ENCODE assay signal across 11 cellular contexts in genomic region chr12:131091976-131092691, GRCh38.
DNase-seq lines count a peak whose midpoint lies in the region; ATAC-seq and TF ChIP-seq lines count a peak whose summit lies in the region.
"Had no signal": no experiment of that assay in that cellular context is flagged by ENCODE, and none has a peak within 500 bp of the region (broad histone marks: within the 10 kb centered on the region; RNA-seq: fewer than 3 reads in every experiment).

No MANE protein-coding gene starts in this region.

- no peak overlapping the region for H3K18ac ChIP-seq in H9 (ENCODE audit: insufficient read length, low read depth, low read length)

- WGBS in H9 (ENCODE audit: extremely low coverage, insufficient read length, low lambda C conversion rate): no CpG with 5 or more reads among the region's 18 CpGs
- 76 to 81% methylated on average over 18 of the region's 18 CpGs for WGBS in sigmoid colon, 2 donors

- no peak overlapping the region for H3K4ac ChIP-seq in H9 (ENCODE audit: low read depth, low read length)

- H2AFZ ChIP-seq in H9 (ENCODE audit: low read length): no peak overlapping the region

- peak overlapping the region; percentile 40 for H3K4me3 ChIP-seq in GM12864 (ENCODE audit: low read depth, low read length)
- no peak overlapping the region for H3K4me3 ChIP-seq in sigmoid colon
- H3K4me3 ChIP-seq: body of pancreas had no signal

- TF ChIP-seq CTCF in GM12864 (IDR thresholded peaks at IDR 0.05; ENCODE audit: low read depth, low read length, missing control alignments) (no peak), H9 (conservative IDR thresholded peaks at IDR 0.05) (no peak), sigmoid colon (IDR thresholded peaks at IDR 0.05) (no peak)

- H3K4me1 ChIP-seq in H9 (ENCODE audit: insufficient read depth, low read length) (no peaks in the 10 kb centered on the region), sigmoid colon (no peaks in the 10 kb centered on the region)
- H3K4me1 ChIP-seq: body of pancreas had no signal

- ATAC-seq in GM18498 (IDR thresholded peaks at IDR 0.05; ENCODE audit: unreplicated experiment): no peak
- no peak for ATAC-seq in GM18858 (IDR thresholded peaks at IDR 0.05; ENCODE audit: unreplicated experiment)
- ATAC-seq: body of pancreas had no signal

- no peak overlapping the region for H3K56ac ChIP-seq in H9 (ENCODE audit: insufficient read length, low read depth, low read length)

- H3K27me3 ChIP-seq in H9 (ENCODE audit: insufficient read depth, low read length) (no peaks in the 10 kb centered on the region), sigmoid colon (no peaks in the 10 kb centered on the region)
- H3K27me3 ChIP-seq: body of pancreas had no signal

- H3K27ac ChIP-seq in H9 (ENCODE audit: insufficient read length, low read depth, low read length) (no peak overlapping the region), sigmoid colon (no peak overlapping the region)
- H3K27ac ChIP-seq: body of pancreas had no signal

- H3K9me3 Mint-ChIP-seq in H9: no peaks in the 10 kb centered on the region
- H3K9me3 Mint-ChIP-seq: CD4-positive, alpha-beta memory T cell had no signal

- H2BK15ac ChIP-seq in H9 (ENCODE audit: low read depth, low read length): no peak overlapping the region

- no peaks in the 10 kb centered on the region for H3K36me3 Mint-ChIP-seq in H9 (ENCODE audit: insufficient read depth in 1 of 3, low read depth in 3 of 3)
- H3K36me3 Mint-ChIP-seq: CD4-positive, alpha-beta memory T cell had no signal

- H2AK5ac ChIP-seq in H9 (ENCODE audit: insufficient read length, low read length): no peak overlapping the region

- DNase-seq in GM12864 (ENCODE audit: low read depth) (no peak), H9 (peak; percentile 25), ecto neural progenitor cell (ENCODE audit: low spot score) (peak; percentile 45), sigmoid colon (peak; percentile 62), glomerular visceral epithelial cell (ENCODE audit: extremely low spot score) (no peak)
- DNase-seq: effector CD8-positive, alpha-beta T cell; SK-N-SH had no signal

- no peak overlapping the region for H2BK5ac ChIP-seq in H9 (ENCODE audit: insufficient read length, low read length)

- H3K9me3 ChIP-seq in H9 (ENCODE audit: control insufficient read depth, low read depth, low read length) (no peaks in the 10 kb centered on the region), sigmoid colon (no peaks in the 10 kb centered on the region)
- H3K9me3 ChIP-seq: body of pancreas, SK-N-SH had no signal

- H3K4me2 ChIP-seq in H9 (ENCODE audit: insufficient read depth, insufficient read length, low read length): no peak overlapping the region
- H3K4me2 ChIP-seq: SK-N-SH had no signal

- no peak overlapping the region; a peak in 1 of 7 replicates for H3K27ac Mint-ChIP-seq in H9

- no peaks in the 10 kb centered on the region for H3K79me1 ChIP-seq in H9 (ENCODE audit: insufficient read depth, low read depth, low read length, poor library complexity, severe bottlenecking)

- no peak overlapping the region for H3K4me3 Mint-ChIP-seq in H9

- H3K27me3 Mint-ChIP-seq in H9 (ENCODE audit: low read depth): peaks cover 1% of the 10 kb centered on the region

- no peak overlapping the region for H3T11ph ChIP-seq in H9 (ENCODE audit: low read length)

- H3K36me3 ChIP-seq in sigmoid colon: no peaks in the 10 kb centered on the region

- no peak for TF ChIP-seq POLR2A in sigmoid colon (IDR thresholded peaks at IDR 0.05)

- H2BK20ac ChIP-seq in H9 (ENCODE audit: low read depth, low read length, poor library complexity, severe bottlenecking): no peak overlapping the region

- H3K79me2 ChIP-seq in H9 (ENCODE audit: insufficient read depth, low read length): no peaks in the 10 kb centered on the region

- no peak overlapping the region for H3K23ac ChIP-seq in H9 (ENCODE audit: insufficient read length, low read depth, low read length)

- H3K14ac ChIP-seq in H9 (ENCODE audit: insufficient read depth, low read length): no peak overlapping the region

- intact Hi-C loops in sigmoid colon (cut with DNase I): no loop called here

- no peak overlapping the region for H3K9ac ChIP-seq in H9 (ENCODE audit: extremely low read depth, insufficient read length, low read length)
- H3K9ac ChIP-seq: SK-N-SH had no signal

- H3K23me2 ChIP-seq in H9 (ENCODE audit: insufficient read length, low read depth, low read length, poor library complexity, severe bottlenecking): no peaks in the 10 kb centered on the region

- H3K4me1 Mint-ChIP-seq in H9: no peaks in the 10 kb centered on the region

- no peak for TF ChIP-seq EP300 in sigmoid colon (IDR thresholded peaks at IDR 0.05)

- no peak overlapping the region for H4K5ac ChIP-seq in H9 (ENCODE audit: insufficient read length, low read depth, low read length)

- H4K91ac ChIP-seq in H9 (ENCODE audit: insufficient read length, low read depth, low read length): no peak overlapping the region

- no peaks in the 10 kb centered on the region for H4K20me1 ChIP-seq in H9 (ENCODE audit: control insufficient read depth, insufficient read depth, insufficient read length)

- H4K8ac ChIP-seq in H9 (replicated peaks; ENCODE audit: insufficient read length, low read depth, low read length): no peak overlapping the region

- no peak overlapping the region for H2BK12ac ChIP-seq in H9 (ENCODE audit: insufficient read length, low read depth, low read length)

- H2BK120ac ChIP-seq in H9 (ENCODE audit: low read depth, low read length, poor library complexity, severe bottlenecking): no peak overlapping the region

Comparison
In these comparisons a context has a peak if more than half of its experiments do, and no peak if none do; other contexts are left out.
1. DNase-seq: peak in H9 (single experiment), ecto neural progenitor cell (single experiment) and sigmoid colon (single experiment); none in GM12864 (single experiment) and glomerular visceral epithelial cell (single experiment).